ENCODE assay signal across 9 cellular contexts in genomic region chr19:13103961-13104847, GRCh38. TPM values are rescaled to one million over a fixed set of nuclear protein-coding genes. Genes with fewer than 3 reads are reported as not detected.
DNase-seq lines count a peak whose midpoint lies in the region; ATAC-seq and TF ChIP-seq lines count a peak whose summit lies in the region.
"Had no signal": no experiment of that assay in that cellular context is flagged by ENCODE, and none has a peak within 500 bp of the region (broad histone marks: within the 10 kb centered on the region; RNA-seq: fewer than 3 reads in every experiment).

No MANE protein-coding gene starts in this region.

- H3K27ac ChIP-seq in coronary artery (peak overlapping the region; percentile 85 to 95), suprapubic skin (peak overlapping the region; percentile 71)
- H3K27ac ChIP-seq: SJSA1 had no signal

- H3K27ac Mint-ChIP-seq in activated CD4-positive, alpha-beta T cell treated with anti-CD3 and anti-CD28 coated beads for 36 hours = peak overlapping the region; percentile 90

- H3K4me3 ChIP-seq in GM12865 (ENCODE audit: low read depth, low read length) = peak overlapping the region; percentile 68
- peak overlapping the region; percentile 53 for H3K4me3 ChIP-seq in coronary artery
- peak overlapping the region; percentile 28 for H3K4me3 ChIP-seq in suprapubic skin
- H3K4me3 ChIP-seq: SJSA1 had no signal

- peak; percentile 38 for ATAC-seq in HG03280 (IDR thresholded peaks at IDR 0.05; ENCODE audit: unreplicated experiment)
- peak; percentile 48 for ATAC-seq in activated CD4-positive, alpha-beta T cell treated with anti-CD3 and anti-CD28 coated beads for 36 hours

- peaks cover 10% of the 10 kb centered on the region for H3K36me3 ChIP-seq in suprapubic skin

- H3K4me1 Mint-ChIP-seq in activated CD4-positive, alpha-beta T cell treated with anti-CD3 and anti-CD28 coated beads for 36 hours = peaks cover 34% of the 10 kb centered on the region

- no peaks in the 10 kb centered on the region for H3K9me3 Mint-ChIP-seq in activated CD4-positive, alpha-beta T cell treated with anti-CD3 and anti-CD28 coated beads for 36 hours (ENCODE audit: low read depth)

- CTCF ChIA-PET in activated CD4-positive, alpha-beta T cell treated with anti-CD3 and anti-CD28 coated beads for 36 hours (lab: Charles Lee) = interaction anchor here (0.6 to 3.7 kb wide), 20 partner anchors 9 to 158 kb away, joined by 3 to 27 read pairs (median 5); partner anchors contain the start of gene NACC1

- H3K27me3 Mint-ChIP-seq in activated CD4-positive, alpha-beta T cell treated with anti-CD3 and anti-CD28 coated beads for 36 hours = no peaks in the 10 kb centered on the region

- peak overlapping the region; percentile 78 for H3K4me3 Mint-ChIP-seq in activated CD4-positive, alpha-beta T cell treated with anti-CD3 and anti-CD28 coated beads for 36 hours

- 68% methylated on average over 17 of the region's 41 CpGs for WGBS in suprapubic skin

- POLR2A ChIA-PET in activated CD4-positive, alpha-beta T cell treated with anti-CD3 and anti-CD28 coated beads for 36 hours (lab: Charles Lee) = no interaction called here

- TF ChIP-seq POLR2A in suprapubic skin (IDR thresholded peaks at IDR 0.05) = no peak

- DNase-seq in GM12865 (ENCODE audit: low read depth) (peak; percentile 88), coronary artery (ENCODE audit: low spot score) (no peak), midbrain (lab: John Stamatoyannopoulos, UW) (peak; percentile 49), suprapubic skin (ENCODE audit: low spot score in 2 of 2) (no peak), NCI-H1105 treated with DMSO at 0.1 percent for 48 hours (lab: John Stamatoyannopoulos, UW) (no peak), AG08395 (ENCODE audit: low spot score) (no peak)
- DNase-seq in activated CD4-positive, alpha-beta T cell treated with anti-CD3 and anti-CD28 coated beads for 36 hours = peak; percentile 84

- peak; percentile 99 for TF ChIP-seq CTCF in GM12865 (IDR thresholded peaks at IDR 0.05; ENCODE audit: insufficient read depth, low read depth, low read length, missing control alignments)
- peak; percentile 61 for TF ChIP-seq CTCF in coronary artery (IDR thresholded peaks at IDR 0.05)
- TF ChIP-seq CTCF in suprapubic skin (IDR thresholded peaks at IDR 0.05) = peak; percentile 31 to 79

- H3K9me3 ChIP-seq in suprapubic skin = no peaks in the 10 kb centered on the region
- H3K9me3 ChIP-seq: SJSA1 had no signal

- H3K27me3 ChIP-seq in suprapubic skin = no peaks in the 10 kb centered on the region
- H3K27me3 ChIP-seq: SJSA1 had no signal

- intact Hi-C loops in activated CD4-positive, alpha-beta T cell treated with anti-CD3 and anti-CD28 coated beads for 36 hours (cut with DNase I, micrococcal nuclease) = loop anchor here (1.0 to 5.0 kb wide), 5 partner anchors 12 to 158 kb away; partner anchors contain the start of genes IER2 (in 2 of the 2), STX10 (in 2 of the 2) and TRMT1 (in 1 of the 2)

- TF ChIP-seq EP300 in suprapubic skin (IDR thresholded peaks at IDR 0.05) = no peak

- H3K4me1 ChIP-seq in suprapubic skin = peaks cover 38% of the 10 kb centered on the region
- H3K4me1 ChIP-seq: SJSA1 had no signal

- peaks cover 13% of the 10 kb centered on the region for H3K36me3 Mint-ChIP-seq in activated CD4-positive, alpha-beta T cell treated with anti-CD3 and anti-CD28 coated beads for 36 hours (ENCODE audit: low read depth)

RNA-seq across cellular contexts. Expression of gene LYL1, which starts 1.5 kb away (rescaled TPM):
- total RNA-seq in activated CD4-positive, alpha-beta T cell treated with anti-CD3 and anti-CD28 coated beads for 36 hours = 1 to 10 TPM; 2.0 to 2.5 TPM
- 1 to 10 TPM; 1.5 to 2.7 (median 2.2) TPM for total RNA-seq in suprapubic skin
- total RNA-seq: SJSA1 had no signal

RNA-seq across cellular contexts. Expression of gene TRMT1, which starts 12.3 kb away (rescaled TPM):
- total RNA-seq in activated CD4-positive, alpha-beta T cell treated with anti-CD3 and anti-CD28 coated beads for 36 hours = 10 to 100 TPM; 73.0 to 96.1 TPM
- 10 to 100 TPM; 35.1 to 46.2 (median 40.6) TPM for total RNA-seq in suprapubic skin

RNA-seq across cellular contexts. Expression of gene NACC1, which starts 13.9 kb away (rescaled TPM):
- 10 to 100 TPM; 77.5 to 84.5 TPM for total RNA-seq in activated CD4-positive, alpha-beta T cell treated with anti-CD3 and anti-CD28 coated beads for 36 hours
- total RNA-seq in suprapubic skin = 10 to 100 TPM; 13.4 to 47.6 (median 35.3) TPM

RNA-seq across cellular contexts. Expression of gene STX10, which starts 46.0 kb away (rescaled TPM):
- 10 to 100 TPM; 64.8 to 71.4 TPM for total RNA-seq in activated CD4-positive, alpha-beta T cell treated with anti-CD3 and anti-CD28 coated beads for 36 hours
- total RNA-seq in suprapubic skin = 100 to 1,000 TPM in 1 of 4 donors, 10 to 100 TPM in 3; 71.9 to 110 (median 82.2) TPM

RNA-seq across cellular contexts. Expression of gene IER2, which starts 46.0 kb away (rescaled TPM):
- total RNA-seq in activated CD4-positive, alpha-beta T cell treated with anti-CD3 and anti-CD28 coated beads for 36 hours = 100 to 1,000 TPM; 109 to 118 TPM
- total RNA-seq in suprapubic skin = 100 to 1,000 TPM; 154 to 377 (median 214) TPM

Comparison
In these comparisons a context has a peak if more than half of its experiments do, and no peak if none do; other contexts are left out.
1. DNase-seq: peak in GM12865 (single experiment), activated CD4-positive, alpha-beta T cell treated with anti-CD3 and anti-CD28 coated beads for 36 hours (single experiment) and midbrain (single experiment); none in coronary artery (single experiment), suprapubic skin (0 of 2), NCI-H1105 treated with DMSO at 0.1 percent for 48 hours (single experiment) and AG08395 (single experiment).
2. Peak in every context shown above with its lines, with median percentiles within 50 percentile points of each other: H3K4me3 ChIP-seq and CTCF ChIP-seq.